ENCODE assay signal across 8 cellular contexts in the genomic region with DNA sequence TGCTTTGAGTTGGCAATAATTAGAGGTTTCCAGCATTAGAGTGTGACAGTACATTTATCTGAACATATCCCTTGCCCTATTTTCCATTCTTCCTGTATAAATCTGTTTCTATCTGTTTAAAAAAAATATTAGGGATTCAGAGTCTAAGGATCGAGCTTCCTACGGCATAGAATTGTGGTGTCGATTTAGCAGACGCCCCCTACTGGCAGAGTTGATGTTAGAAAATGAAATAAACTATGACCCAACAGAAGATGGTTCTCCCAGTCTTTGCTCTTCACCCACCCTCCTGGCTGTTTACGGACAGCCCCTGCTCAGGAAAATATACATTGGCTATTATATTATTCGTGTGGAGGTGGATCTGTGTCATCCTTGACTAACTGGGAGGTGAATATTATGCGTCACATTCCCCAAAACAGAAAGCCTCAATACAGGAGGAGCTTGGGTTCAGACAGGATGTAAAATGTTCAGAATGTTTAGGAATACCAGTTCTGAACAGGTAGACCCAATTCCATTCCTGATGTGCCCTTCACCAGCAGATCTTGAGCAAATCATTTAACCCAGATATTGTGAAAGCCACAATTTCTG. TPM values are rescaled to one million over a fixed set of nuclear protein-coding genes. Genes with fewer than 3 reads are reported as not detected.
DNase-seq lines count a peak whose midpoint lies in the region; ATAC-seq, FAIRE-seq and TF ChIP-seq lines count a peak whose summit lies in the region.

No MANE protein-coding gene starts in this region.

- H3K9me3 ChIP-seq in A549: no peaks in the 10 kb centered on the region
- H3K9me3 ChIP-seq in Panc1 (ENCODE audit: control insufficient read depth, insufficient read depth, low read depth, low read length): no peaks in the 10 kb centered on the region
- H3K9me3 ChIP-seq in keratinocyte (ENCODE audit: control insufficient read depth, low read depth, low read length): no peaks in the 10 kb centered on the region

- H3K9me1 ChIP-seq in keratinocyte (ENCODE audit: control insufficient read depth, extremely low read depth, insufficient read depth, low read length): no peaks in the 10 kb centered on the region

- H3K4me1 Mint-ChIP-seq in stimulated activated naive CD8-positive, alpha-beta T cell treated with anti-CD3 and anti-CD28 coated beads, Interleukin-15, amount 100 ng/mL, for 72 hours: peaks cover 64% of the 10 kb centered on the region

- H3K9ac ChIP-seq in keratinocyte (ENCODE audit: control insufficient read depth, extremely low read depth, insufficient read depth, low read length): no peak overlapping the region

- H3K4me3 Mint-ChIP-seq in stimulated activated naive CD8-positive, alpha-beta T cell treated with anti-CD3 and anti-CD28 coated beads, Interleukin-15, amount 100 ng/mL, for 72 hours: peak overlapping the region; percentile 46 to 72

- TF ChIP-seq RAD21 in A549 (conservative IDR thresholded peaks at IDR 0.05 in 1 of 2, IDR thresholded peaks at IDR 0.05 in 1 of 2): peak; percentile 26 to 35; a peak in 2 of 5 replicates

- TF ChIP-seq CTCF in A549 (IDR thresholded peaks at IDR 0.05) (peak; percentile 75), Panc1 (IDR thresholded peaks at IDR 0.05) (peak; percentile 81), keratinocyte (optimal IDR thresholded peaks at IDR 0.05 in 1 of 3, IDR thresholded peaks at IDR 0.05 in 1 of 3, conservative IDR thresholded peaks at IDR 0.05 in 1 of 3; ENCODE audit: extremely low read depth in 1 of 3, insufficient read depth in 2 of 3, low read length in 3 of 3) (peak; percentile 61 to 74 (median 66))

- H3K27me3 ChIP-seq in Panc1 (ENCODE audit: control insufficient read depth, insufficient read depth, low read length) (no peaks in the 10 kb centered on the region), keratinocyte (ENCODE audit: control insufficient read depth, extremely low read depth, insufficient read depth, low read length) (no peaks in the 10 kb centered on the region)

- no peaks in the 10 kb centered on the region for H3K36me3 ChIP-seq in Panc1 (ENCODE audit: control insufficient read depth, insufficient read depth, low read length)
- no peaks in the 10 kb centered on the region for H3K36me3 ChIP-seq in keratinocyte (ENCODE audit: control insufficient read depth in 2 of 2, extremely low read depth in 1 of 2, insufficient read depth in 2 of 2, low read length in 2 of 2)

- BruUV-seq in Panc1 (replicated peaks; lab: Mats Ljungman, UMichigan): no TSS peak

- no peak overlapping the region for H3K4me3 ChIP-seq in A549
- H3K4me3 ChIP-seq in Panc1 (ENCODE audit: low read depth in 2 of 2, low read length in 2 of 2): no peak overlapping the region
- H3K4me3 ChIP-seq in keratinocyte (ENCODE audit: control insufficient read depth in 2 of 3, extremely low read depth in 1 of 3, insufficient read depth in 2 of 3, low read depth in 1 of 3, low read length in 3 of 3): no peak overlapping the region

- intact Hi-C loops in Panc1 (cut with micrococcal nuclease; ENCODE audit: unreplicated experiment): loop anchor here (5.0 kb wide), 1 partner anchor 34 kb away; no protein-coding TSS in a partner anchor

- CTCF ChIA-PET in A549 (lab: Yijun Ruan, JAX): interaction anchor here (0.6 to 7.5 kb wide), 25 partner anchors 11 to 1963 kb away, joined by 3 to 101 read pairs (median 4); partner anchors contain the start of gene ERMN
- CTCF ChIA-PET in Panc1 (lab: Charles Lee): interaction anchor here (0.6 to 1.3 kb wide), 2 partner anchors 33 to 487 kb away, joined by 3 to 11 read pairs; no protein-coding TSS in a partner anchor

- in situ Hi-C loops in Panc1 (cut with HindIII; ENCODE audit: low pct_unique_long_range_greater_than_20kb, low sequenced_read_pairs): no loop called here

- no peaks in the 10 kb centered on the region for H3K27me3 Mint-ChIP-seq in stimulated activated naive CD8-positive, alpha-beta T cell treated with anti-CD3 and anti-CD28 coated beads, Interleukin-15, amount 100 ng/mL, for 72 hours

- peak overlapping the region; percentile 59 for H2AFZ ChIP-seq in keratinocyte (ENCODE audit: control insufficient read depth, low read length)

- no peaks in the 10 kb centered on the region for H3K79me2 ChIP-seq in keratinocyte (ENCODE audit: control insufficient read depth, insufficient read depth, low read length)

- ATAC-seq in A549 (peak; percentile 74 to 92; a peak in 5 of 6 replicates), HG02870 (IDR thresholded peaks at IDR 0.05; ENCODE audit: unreplicated experiment) (peak; percentile 45), Panc1 (no peak), GM19397 (IDR thresholded peaks at IDR 0.05; ENCODE audit: unreplicated experiment) (no peak)
- ATAC-seq in stimulated activated naive CD8-positive, alpha-beta T cell treated with anti-CD3 and anti-CD28 coated beads, Interleukin-15, amount 100 ng/mL, for 72 hours: no peak

- TF ChIP-seq EP300 in A549 (IDR thresholded peaks at IDR 0.05): no peak

- no peak overlapping the region for H3K27ac ChIP-seq in A549
- no peak overlapping the region for H3K27ac ChIP-seq in Panc1 (ENCODE audit: low read length)
- H3K27ac ChIP-seq in keratinocyte (ENCODE audit: control insufficient read depth, insufficient read depth, low read length): no peak overlapping the region

- peak overlapping the region; percentile 24; the same call in 1 of the 3 replicates for H3K4me2 ChIP-seq in A549
- H3K4me2 ChIP-seq in keratinocyte (ENCODE audit: control insufficient read depth, extremely low read depth, insufficient read depth, low read depth, low read length): no peak overlapping the region

- peaks cover 3 to 4% of the 10 kb centered on the region in 2 donors for H3K9me3 Mint-ChIP-seq in stimulated activated naive CD8-positive, alpha-beta T cell treated with anti-CD3 and anti-CD28 coated beads, Interleukin-15, amount 100 ng/mL, for 72 hours

- POLR2A ChIA-PET in A549 (lab: Yijun Ruan, JAX): no interaction called here
- POLR2A ChIA-PET in Panc1 (lab: Charles Lee): no interaction called here

- no peaks in the 10 kb centered on the region for H3K4me1 ChIP-seq in A549
- no peaks in the 10 kb centered on the region for H3K4me1 ChIP-seq in Panc1 (ENCODE audit: control insufficient read depth, insufficient read depth, low read length)
- H3K4me1 ChIP-seq in keratinocyte (ENCODE audit: control insufficient read depth, extremely low read depth, insufficient read depth, low read length): no peaks in the 10 kb centered on the region

- dilution Hi-C loops in keratinocyte (cut with MboI; ENCODE audit: extremely low pct_ligation_motif_present, low sequenced_read_pairs): no loop called here

- no peak for TF ChIP-seq POLR2A in A549 (IDR thresholded peaks at IDR 0.05; ENCODE audit: low read length)

- no peaks in the 10 kb centered on the region for H4K20me1 ChIP-seq in keratinocyte (ENCODE audit: control insufficient read depth, extremely low read depth, insufficient read depth, low read length)

- H3K27ac Mint-ChIP-seq in stimulated activated naive CD8-positive, alpha-beta T cell treated with anti-CD3 and anti-CD28 coated beads, Interleukin-15, amount 100 ng/mL, for 72 hours: peak overlapping the region; percentile 6 to 31

- peak in 1 of 2 experiments; percentile 44 for DNase-seq in A549 (ENCODE audit: low read depth in 1 of 2, low spot score in 1 of 2)
- peak; percentile 41 for DNase-seq in EL
- DNase-seq in Panc1 (ENCODE audit: low read depth, low spot score): no peak
- DNase-seq in amniotic epithelial cell (ENCODE audit: low read depth): peak; percentile 34
- no peak for DNase-seq in keratinocyte (ENCODE audit: low read depth, low spot score)
- peak; percentile 26 to 31 for DNase-seq in stimulated activated naive CD8-positive, alpha-beta T cell treated with anti-CD3 and anti-CD28 coated beads, Interleukin-15, amount 100 ng/mL, for 72 hours

- WGBS in A549 (ENCODE audit: missing lambda C conversion rate): 12% methylated on average over 7 of the region's 7 CpGs

- FAIRE-seq in A549 (lab: Jason Lieb, UNC) (no peak), keratinocyte (lab: Jason Lieb, UNC) (no peak)

TF ChIP-seq in A549, 52 proteins besides CTCF, POLR2A, EP300 and RAD21:
- TF ChIP-seq HDAC2 (IDR thresholded peaks at IDR 0.05) (no peak), SMC3 (IDR thresholded peaks at IDR 0.05) (peak; percentile 52)

RNA-seq across cellular contexts. Expression of gene ERMN, which starts 10.6 kb away (rescaled TPM):
- polyA plus RNA-seq in A549 (2011; rRNA removed) (not detected in 2 replicates), A549 (2017; fragmentation: RNase III; extraction: RNeasy Plus Mini Kit Qiagen cat#74134 plus additional on column Dnase treatment) (not detected in 3 replicates), keratinocyte (not detected in 3 replicates)
- polyA plus RNA-seq in A549 (2012; cell fraction: cytosol; rRNA removed): not detected in 2 replicates
- not detected in 2 replicates for polyA plus RNA-seq in A549 (2012; cell fraction: nucleus; rRNA removed)
- polyA minus RNA-seq in A549 (2011; rRNA and poly(A)+ RNA removed): not detected in 2 replicates
- not detected for total RNA-seq in Panc1 (2021; ENCODE audit: unreplicated experiment)
- polyA plus RNA-seq in Panc1 (2012; ENCODE audit: insufficient read length): not detected
- not detected for polyA plus RNA-seq in keratinocyte (2011; ENCODE audit: low read depth)
- polyA plus RNA-seq in keratinocyte (2011; cell fraction: cytosol; rRNA removed): not detected in 2 replicates
- not detected in 2 replicates for polyA plus RNA-seq in keratinocyte (2011; cell fraction: nucleus; rRNA removed)
- not detected in 2 replicates for polyA plus RNA-seq in keratinocyte (2012; ENCODE audit: low replicate concordance)
- not detected in 3 replicates for polyA minus RNA-seq in keratinocyte
- not detected for polyA minus RNA-seq in keratinocyte (2011; cell fraction: cytosol; rRNA and poly(A)+ RNA removed)
- polyA minus RNA-seq in keratinocyte (2011; cell fraction: nucleus; rRNA and poly(A)+ RNA removed): not detected in 2 replicates

Comparison
In these comparisons a context has a peak if more than half of its experiments do, and no peak if none do; other contexts are left out.
1. ATAC-seq: peak in A549 (2 of 2) and HG02870 (single experiment); none in Panc1 (single experiment), stimulated activated naive CD8-positive, alpha-beta T cell treated with anti-CD3 and anti-CD28 coated beads, Interleukin-15, amount 100 ng/mL, for 72 hours (single experiment) and GM19397 (single experiment).
2. DNase-seq: peak in EL (single experiment), amniotic epithelial cell (single experiment) and stimulated activated naive CD8-positive, alpha-beta T cell treated with anti-CD3 and anti-CD28 coated beads, Interleukin-15, amount 100 ng/mL, for 72 hours (2 of 2); none in Panc1 (single experiment) and keratinocyte (single experiment).
3. Peak in every context shown above with its lines, with median percentiles within 50 percentile points of each other: CTCF ChIP-seq.